ENCODE assay signal across 27 cellular contexts in the genomic region with DNA sequence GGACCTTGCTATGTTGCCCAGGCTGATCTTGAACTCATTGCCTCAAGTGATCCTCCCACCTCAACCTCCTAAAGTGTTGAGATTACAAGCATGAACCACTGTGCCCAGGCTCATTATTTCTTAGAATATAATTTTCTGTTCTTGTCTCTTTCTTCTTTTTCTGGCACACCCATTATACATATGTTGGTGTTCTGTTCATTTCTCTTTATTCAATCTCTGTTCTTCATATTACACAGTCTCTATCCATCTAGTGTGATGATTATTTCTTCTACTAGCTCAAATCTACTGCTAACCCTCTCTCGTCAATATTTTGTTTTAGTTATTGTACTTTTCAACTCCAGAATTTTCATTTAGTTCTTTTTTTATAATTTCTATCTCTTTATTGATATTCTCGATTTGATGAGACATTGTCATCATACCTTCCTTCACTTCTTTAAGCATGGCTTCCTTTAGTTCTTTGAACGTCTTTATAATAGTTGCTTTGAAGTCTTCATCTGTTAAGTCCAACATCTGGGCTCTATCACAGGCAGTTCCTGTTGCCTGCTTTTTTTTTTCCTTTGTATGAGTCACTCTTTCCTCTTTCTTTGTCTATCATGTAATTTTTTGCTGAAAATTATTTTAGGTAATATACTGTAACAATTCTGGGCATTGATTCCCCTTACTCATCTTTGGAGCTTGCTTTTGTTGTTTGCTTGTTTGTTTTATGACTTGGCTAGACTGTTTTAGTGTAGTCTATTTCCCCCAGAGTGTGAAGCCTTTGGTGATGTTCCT.
DNase-seq lines count a peak whose midpoint lies in the region; ATAC-seq, FAIRE-seq and TF ChIP-seq lines count a peak whose summit lies in the region.
"Had no signal": no experiment of that assay in that cellular context is flagged by ENCODE, and none has a peak within 500 bp of the region (broad histone marks: within the 10 kb centered on the region; RNA-seq: fewer than 3 reads in every experiment).

No MANE protein-coding gene starts in this region.

- no peak for TF ChIP-seq RAD21 in A549 (conservative IDR thresholded peaks at IDR 0.05 in 1 of 2, IDR thresholded peaks at IDR 0.05 in 1 of 2)

- no peak for TF ChIP-seq POLR2A in A549 (IDR thresholded peaks at IDR 0.05; ENCODE audit: low read length)

- H3K27me3 ChIP-seq in endodermal cell (ENCODE audit: control insufficient read depth, insufficient read depth, low read length, poor library complexity, severe bottlenecking) = no peaks in the 10 kb centered on the region
- H3K27me3 ChIP-seq: SJSA1 had no signal

- H3K9me3 Mint-ChIP-seq in endodermal cell = peaks cover 36% of the 10 kb centered on the region

- POLR2A ChIA-PET in A549 (lab: Yijun Ruan, JAX) (no interaction called here), HEK293 (lab: Yijun Ruan, JAX) (no interaction called here)

- FAIRE-seq in A549 (lab: Jason Lieb, UNC) = no peak
- FAIRE-seq: D721Med, GM12878, H54, HTR-8/SVneo, K562, RCC 7860 had no signal

- H3K9ac ChIP-seq in endodermal cell (ENCODE audit: extremely low read depth, low read length, poor library complexity, severe bottlenecking) = no peak overlapping the region

- no peaks in the 10 kb centered on the region for H3K27me3 Mint-ChIP-seq in endodermal cell (ENCODE audit: insufficient read depth)

- no peak overlapping the region for H3K4me2 ChIP-seq in A549

- H3K27ac ChIP-seq in A549 (no peak overlapping the region), HEK293 (ENCODE audit: extremely low read depth, low read depth, low read length) (no peak overlapping the region), endodermal cell (ENCODE audit: low read depth, low read length) (no peak overlapping the region)
- H3K27ac ChIP-seq: 22Rv1, SJSA1 had no signal

- TF ChIP-seq CTCF in A549 (IDR thresholded peaks at IDR 0.05) = no peak
- TF ChIP-seq CTCF in HEK293 (tag by site-specific recombination; IDR thresholded peaks at IDR 0.05) = no peak
- no peak for TF ChIP-seq CTCF in endodermal cell (conservative IDR thresholded peaks at IDR 0.05)
- TF ChIP-seq CTCF in fibroblast of mammary gland (conservative IDR thresholded peaks at IDR 0.05; ENCODE audit: control insufficient read depth, insufficient read depth, low read depth, low read length) = no peak

- no peak overlapping the region for H3K4me3 Mint-ChIP-seq in endodermal cell
- H3K4me3 Mint-ChIP-seq: CD4-positive, CD25-positive, alpha-beta regulatory T cell had no signal

- ATAC-seq in A549 (no peak), HG03442 (IDR thresholded peaks at IDR 0.05; ENCODE audit: unreplicated experiment) (no peak)
- ATAC-seq: GM12878, K562, Right ventricle myocardium inferior had no signal

- CTCF ChIA-PET in A549 (lab: Yijun Ruan, JAX) = interaction anchor here (1.1 to 2.0 kb wide), 2 partner anchors 317 to 433 kb away, joined by 3 to 7 read pairs; no protein-coding TSS in a partner anchor
- CTCF ChIA-PET in HEK293 (lab: Yijun Ruan, JAX) = interaction anchor here (0.7 to 1.6 kb wide), 2 partner anchors 15 to 40 kb away, joined by 3 read pairs; no protein-coding TSS in a partner anchor

- H3K4me1 ChIP-seq in A549 (no peaks in the 10 kb centered on the region), HEK293 (ENCODE audit: control insufficient read depth, insufficient read depth, low read length) (no peaks in the 10 kb centered on the region), endodermal cell (ENCODE audit: control insufficient read depth, insufficient read depth, low read length) (no peaks in the 10 kb centered on the region)

- H3K9me3 ChIP-seq in A549 (peaks cover 29% of the 10 kb centered on the region; the same call in 2 of the 3 replicates), HEK293 (ENCODE audit: control insufficient read depth, insufficient read depth, low read depth, low read length) (no peaks in the 10 kb centered on the region), endodermal cell (ENCODE audit: control insufficient read depth, low read length) (peaks cover 43% of the 10 kb centered on the region)

- DNase-seq in A549 (ENCODE audit: low read depth in 1 of 2, low spot score in 1 of 2) (no peak), endodermal cell (no peak), fibroblast of mammary gland (ENCODE audit: low read depth) (peak; percentile 41), C1 segment of cervical spinal cord (lab: John Stamatoyannopoulos, UW) (no peak), NCI-H2171 (lab: John Stamatoyannopoulos, UW) (no peak), RKO (ENCODE audit: low spot score) (no peak)
- DNase-seq: CD4-positive, CD25-positive, alpha-beta regulatory T cell; GDM1; Kasumi-1; NCI-H1105 treated with DMSO at 0.1 percent for 48 hours; NCI-H146; NCI-H1930; NCI-H2107; NCI-H446; NCI-H524 treated with DMSO at 0.1 percent for 48 hours; NCI-H774 had no signal

- no peak overlapping the region for H3K27ac Mint-ChIP-seq in endodermal cell
- H3K27ac Mint-ChIP-seq: CD4-positive, CD25-positive, alpha-beta regulatory T cell had no signal

- H3K36me3 Mint-ChIP-seq in endodermal cell (ENCODE audit: low read depth) = no peaks in the 10 kb centered on the region
- H3K36me3 Mint-ChIP-seq: CD4-positive, CD25-positive, alpha-beta regulatory T cell had no signal

- H3K36me3 ChIP-seq in HEK293 (ENCODE audit: control insufficient read depth in 2 of 2, insufficient read depth in 1 of 2, low read length in 2 of 2) = no peaks in the 10 kb centered on the region
- H3K36me3 ChIP-seq in endodermal cell (ENCODE audit: control insufficient read depth, insufficient read depth, low read length) = no peaks in the 10 kb centered on the region
- H3K36me3 ChIP-seq: SJSA1 had no signal

- no peak for TF ChIP-seq EP300 in A549 (IDR thresholded peaks at IDR 0.05)

- H3K4me3 ChIP-seq in A549 (no peak overlapping the region), HEK293 (ENCODE audit: low read depth, low read length) (no peak overlapping the region), endodermal cell (ENCODE audit: low read length) (peak overlapping the region; percentile 60), fibroblast of mammary gland (ENCODE audit: control insufficient read depth, low read depth, low read length) (no peak overlapping the region)
- H3K4me3 ChIP-seq: GM12878, K562, SJSA1 had no signal

- H3K4me1 Mint-ChIP-seq in endodermal cell = peaks cover 17% of the 10 kb centered on the region
- H3K4me1 Mint-ChIP-seq: CD4-positive, CD25-positive, alpha-beta regulatory T cell had no signal

- 28% methylated on average over 3 of the region's 3 CpGs for WGBS in A549 (ENCODE audit: missing lambda C conversion rate)
- 89 to 92% methylated on average over 1 to 3 of the region's 3 CpGs for WGBS in endodermal cell (ENCODE audit: insufficient coverage in 1 of 2, insufficient read length in 1 of 2), 2 experiments

TF ChIP-seq in A549, 52 proteins besides CTCF, POLR2A, EP300 and RAD21:
- TF ChIP-seq USF2 (IDR thresholded peaks at IDR 0.05) (no peak), ZFP36 (IDR thresholded peaks at IDR 0.05; ENCODE audit: borderline replicate concordance, partially characterized antibody) (no peak), TP53 (CRISPR knock-in tag; IDR thresholded peaks at IDR 0.05) (no peak), FOSL2 (IDR thresholded peaks at IDR 0.05) (no peak), FOSL2 (CRISPR knock-in tag; IDR thresholded peaks at IDR 0.05) (peak; percentile 15; the same call in 1 of the 2 replicates)
- TF ChIP-seq, protein P1, sequence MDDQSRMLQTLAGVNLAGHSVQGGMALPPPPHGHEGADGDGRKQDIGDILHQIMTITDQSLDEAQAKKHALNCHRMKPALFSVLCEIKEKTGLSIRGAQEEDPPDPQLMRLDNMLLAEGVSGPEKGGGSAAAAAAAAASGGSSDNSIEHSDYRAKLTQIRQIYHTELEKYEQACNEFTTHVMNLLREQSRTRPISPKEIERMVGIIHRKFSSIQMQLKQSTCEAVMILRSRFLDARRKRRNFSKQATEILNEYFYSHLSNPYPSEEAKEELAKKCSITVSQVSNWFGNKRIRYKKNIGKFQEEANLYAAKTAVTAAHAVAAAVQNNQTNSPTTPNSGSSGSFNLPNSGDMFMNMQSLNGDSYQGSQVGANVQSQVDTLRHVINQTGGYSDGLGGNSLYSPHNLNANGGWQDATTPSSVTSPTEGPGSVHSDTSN (IDR thresholded peaks at IDR 0.05) = no peak

TF ChIP-seq in HEK293, 187 proteins besides CTCF, POLR2A, EP300 and RAD21:
- peak; percentile 92 for TF ChIP-seq ZNF133 (tag by site-specific recombination; IDR thresholded peaks at IDR 0.05)
- TF ChIP-seq, protein P2, sequence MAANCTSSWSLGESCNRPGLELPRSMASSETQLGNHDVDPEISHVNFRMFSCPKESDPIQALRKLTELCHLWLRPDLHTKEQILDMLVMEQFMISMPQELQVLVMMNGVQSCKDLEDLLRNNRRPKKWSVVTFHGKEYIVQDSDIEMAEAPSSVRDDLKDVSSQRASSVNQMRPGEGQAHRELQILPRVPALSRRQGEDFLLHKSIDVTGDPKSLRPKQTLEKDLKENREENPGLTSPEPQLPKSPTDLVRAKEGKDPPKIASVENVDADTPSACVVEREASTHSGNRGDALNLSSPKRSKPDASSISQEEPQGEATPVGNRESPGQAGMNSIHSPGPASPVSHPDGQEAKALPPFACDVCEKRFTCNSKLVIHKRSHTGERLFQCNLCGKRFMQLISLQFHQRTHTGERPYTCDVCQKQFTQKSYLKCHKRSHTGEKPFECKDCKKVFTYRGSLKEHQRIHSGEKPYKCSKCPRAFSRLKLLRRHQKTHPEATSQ (tag by site-specific recombination; IDR thresholded peaks at IDR 0.05) = no peak
